In genomic region chr22:31750365-31751284, GRCh38 we compare ENCODE assay signal across 8 cellular contexts. TPM values are rescaled to one million over a fixed set of nuclear protein-coding genes. Genes with fewer than 3 reads are reported as not detected.
DNase-seq lines count a peak whose midpoint lies in the region; ATAC-seq and TF ChIP-seq lines count a peak whose summit lies in the region.

No MANE protein-coding gene starts in this region.

- H3K27ac ChIP-seq in CD4-positive, alpha-beta T cell (ENCODE audit: low read depth, low read length) = peak overlapping the region; percentile 85
- H3K27ac ChIP-seq in OCI-LY7 (ENCODE audit: low read depth, low read length, poor library complexity, severe bottlenecking) = peak overlapping the region; percentile 90
- peak overlapping the region in 1 of 2 donors; percentile 52 for H3K27ac ChIP-seq in ovary

- no peaks in the 10 kb centered on the region for H3K9me2 ChIP-seq in OCI-LY7 (ENCODE audit: insufficient read depth, low read length)

- H3K36me3 Mint-ChIP-seq in CD4-positive, alpha-beta T cell (ENCODE audit: low read depth) = peaks cover 24% of the 10 kb centered on the region
- H3K36me3 Mint-ChIP-seq in endothelial cell (ENCODE audit: low read depth, unreplicated experiment) = peaks cover 12% of the 10 kb centered on the region

- peaks cover 20% of the 10 kb centered on the region for H3K36me3 ChIP-seq in OCI-LY7 (ENCODE audit: insufficient read depth, low read length)
- no peaks in the 10 kb centered on the region for H3K36me3 ChIP-seq in ovary

- H3K79me2 ChIP-seq in OCI-LY7 (ENCODE audit: insufficient read depth, low read depth, low read length) = peaks cover 52% of the 10 kb centered on the region

- no peak for ATAC-seq in CD4-positive, alpha-beta T cell (ENCODE audit: poor library complexity)
- no peak for ATAC-seq in GM19463 (IDR thresholded peaks at IDR 0.05; ENCODE audit: unreplicated experiment)

- no peaks in the 10 kb centered on the region for H3K9me3 Mint-ChIP-seq in CD4-positive, alpha-beta T cell
- no peaks in the 10 kb centered on the region for H3K9me3 Mint-ChIP-seq in endothelial cell (ENCODE audit: unreplicated experiment)

- H3K27me3 Mint-ChIP-seq in CD4-positive, alpha-beta T cell = no peaks in the 10 kb centered on the region
- peaks cover 4% of the 10 kb centered on the region for H3K27me3 Mint-ChIP-seq in endothelial cell (ENCODE audit: unreplicated experiment)

- H3K27me3 ChIP-seq in CD4-positive, alpha-beta T cell (ENCODE audit: control insufficient read depth, insufficient read depth, low read length) = no peaks in the 10 kb centered on the region
- H3K27me3 ChIP-seq in ovary = no peaks in the 10 kb centered on the region

- POLR2A ChIA-PET in CD4-positive, alpha-beta T cell (lab: Charles Lee) = interaction anchor here (0.8 to 1.4 kb wide), 3 partner anchors 12 to 405 kb away, joined by 3 read pairs; no protein-coding TSS in a partner anchor
- POLR2A ChIA-PET in OCI-LY7 (lab: Charles Lee) = interaction anchor here (1.0 kb wide), 2 partner anchors 97 to 725 kb away, joined by 3 to 4 read pairs; no protein-coding TSS in a partner anchor

- 56 to 64% (median 60%) methylated on average over 16 of the region's 16 CpGs for WGBS in ovary, 3 donors

- TF ChIP-seq POLR2A in ovary (IDR thresholded peaks at IDR 0.05) = no peak

- peak overlapping the region; percentile 98 for H3K4me3 Mint-ChIP-seq in CD4-positive, alpha-beta T cell
- H3K4me3 Mint-ChIP-seq in endothelial cell (ENCODE audit: unreplicated experiment) = peak overlapping the region; percentile 97

- H4K20me1 ChIP-seq in OCI-LY7 (ENCODE audit: insufficient read depth, low read length) = no peaks in the 10 kb centered on the region

- peaks cover 71% of the 10 kb centered on the region for H3K4me1 Mint-ChIP-seq in CD4-positive, alpha-beta T cell (ENCODE audit: low read depth)
- H3K4me1 Mint-ChIP-seq in endothelial cell (ENCODE audit: unreplicated experiment) = peaks cover 41% of the 10 kb centered on the region

- DNase-seq in CD4-positive, alpha-beta T cell = no peak
- DNase-seq in OCI-LY7 (ENCODE audit: low spot score) = peak; percentile 22
- no peak for DNase-seq in endothelial cell (ENCODE audit: low spot score)
- peak in 1 of 5 donors; percentile 28 for DNase-seq in ovary
- DNase-seq in GM19238 (ENCODE audit: insufficient read length, low spot score) = no peak
- no peak for DNase-seq in DMS79 (lab: John Stamatoyannopoulos, UW)
- DNase-seq in stimulated activated CD4-positive, alpha-beta T cell treated with anti-CD3 and anti-CD28 coated beads, Interleukin-2, amount 100 ng/mL, for 24 hours = no peak

- no peaks in the 10 kb centered on the region for H3K9me3 ChIP-seq in CD4-positive, alpha-beta T cell (ENCODE audit: control insufficient read depth, low read length)
- no peaks in the 10 kb centered on the region for H3K9me3 ChIP-seq in OCI-LY7 (ENCODE audit: low read length)
- no peaks in the 10 kb centered on the region for H3K9me3 ChIP-seq in ovary

- H3K4me3 ChIP-seq in OCI-LY7 (ENCODE audit: low read depth, low read length, poor library complexity, severe bottlenecking) (peak overlapping the region; percentile 95), ovary (peak overlapping the region; percentile 99)

- CTCF ChIA-PET in CD4-positive, alpha-beta T cell (lab: Charles Lee) = interaction anchor here (1.2 kb wide), 1 partner anchor 89 kb away, joined by 3 read pairs; the partner anchor contains the start of gene PISD
- CTCF ChIA-PET in OCI-LY7 (lab: Charles Lee; ENCODE audit: unreplicated experiment) = no interaction called here

- peak overlapping the region; percentile 77 for H3K4me2 ChIP-seq in OCI-LY7 (ENCODE audit: low read length)

- no TSS peak for BruUV-seq in OCI-LY7 (replicated peaks; lab: Mats Ljungman, UMichigan)

- TF ChIP-seq CTCF in CD4-positive, alpha-beta T cell (IDR thresholded peaks at IDR 0.05) = no peak
- TF ChIP-seq CTCF in OCI-LY7 (conservative IDR thresholded peaks at IDR 0.05; ENCODE audit: low read length) = no peak
- no peak for TF ChIP-seq CTCF in endothelial cell (IDR thresholded peaks at IDR 0.05; ENCODE audit: unreplicated experiment)
- TF ChIP-seq CTCF in ovary (IDR thresholded peaks at IDR 0.05) = no peak

- peak overlapping the region; percentile 63 for H2AFZ ChIP-seq in OCI-LY7 (ENCODE audit: low read length)

- intact Hi-C loops in CD4-positive, alpha-beta T cell (cut with DNase I, micrococcal nuclease) = loop anchor here (1.0 to 10.0 kb wide), 12 partner anchors 73 to 1983 kb away; partner anchors contain the start of genes DRG1 (in 1 of the 2), EIF4ENIF1 (in 1 of the 2), FBXO7 (in 1 of the 2) and PES1 (in 1 of the 2)
- intact Hi-C loops in OCI-LY7 (cut with micrococcal nuclease; ENCODE audit: unreplicated experiment) (loop anchor here (5.0 kb wide), 4 partner anchors 42 to 727 kb away; no protein-coding TSS in a partner anchor), ovary (cut with DNase I) (loop anchor here in 2 of 4 donors (10.0 kb wide), 1 partner anchor 194 kb away; the partner anchor contains the start of gene YWHAH (in 2 of the 2))

- H3K4me1 ChIP-seq in OCI-LY7 (ENCODE audit: insufficient read depth, low read length, poor library complexity, severe bottlenecking) (peaks cover 51% of the 10 kb centered on the region), ovary (ENCODE audit: insufficient read depth) (peaks cover 9% of the 10 kb centered on the region)

- no peak for TF ChIP-seq EP300 in ovary (IDR thresholded peaks at IDR 0.05)

- peak overlapping the region; percentile 97 for H3K27ac Mint-ChIP-seq in CD4-positive, alpha-beta T cell
- peak overlapping the region; percentile 82 for H3K27ac Mint-ChIP-seq in endothelial cell (ENCODE audit: unreplicated experiment)

RNA-seq across cellular contexts. Expression of gene PRR14L, which starts 0.7 kb away (rescaled TPM):
- total RNA-seq in CD4-positive, alpha-beta T cell = 10 to 100 TPM; 23.4 to 24.9 TPM
- total RNA-seq in OCI-LY7 (2014; rRNA removed; shearing (Covaris generic)) = 15.9 and 21.9 TPM in 2 replicates
- total RNA-seq in OCI-LY7 (2022) = 51.1 and 52.8 TPM in 2 replicates
- total RNA-seq in endothelial cell (ENCODE audit: unreplicated experiment) = 76.9 TPM
- total RNA-seq in ovary = 10 to 100 TPM; 14.3 to 52.0 (median 46.5) TPM
- polyA plus RNA-seq in ovary = 10 to 100 TPM in 1 of 2 donors, 1 to 10 TPM in 1; 6.3 to 12.4 TPM

RNA-seq across cellular contexts. Expression of gene DEPDC5, which starts 3.2 kb away (rescaled TPM):
- 10 to 100 TPM; 32.9 to 36.6 TPM for total RNA-seq in CD4-positive, alpha-beta T cell
- 31.7 and 43.0 TPM in 2 replicates for total RNA-seq in OCI-LY7 (2014; rRNA removed; shearing (Covaris generic))
- total RNA-seq in OCI-LY7 (2022) (70.4 and 77.1 TPM in 2 replicates), endothelial cell (ENCODE audit: unreplicated experiment) (32.6 TPM), ovary (10 to 100 TPM; 18.2 to 73.3 (median 39.7) TPM)
- polyA plus RNA-seq in ovary = 10 to 100 TPM; 12.1 to 20.9 TPM
